ENCODE assay signal across 1 cellular context in the genomic region with DNA sequence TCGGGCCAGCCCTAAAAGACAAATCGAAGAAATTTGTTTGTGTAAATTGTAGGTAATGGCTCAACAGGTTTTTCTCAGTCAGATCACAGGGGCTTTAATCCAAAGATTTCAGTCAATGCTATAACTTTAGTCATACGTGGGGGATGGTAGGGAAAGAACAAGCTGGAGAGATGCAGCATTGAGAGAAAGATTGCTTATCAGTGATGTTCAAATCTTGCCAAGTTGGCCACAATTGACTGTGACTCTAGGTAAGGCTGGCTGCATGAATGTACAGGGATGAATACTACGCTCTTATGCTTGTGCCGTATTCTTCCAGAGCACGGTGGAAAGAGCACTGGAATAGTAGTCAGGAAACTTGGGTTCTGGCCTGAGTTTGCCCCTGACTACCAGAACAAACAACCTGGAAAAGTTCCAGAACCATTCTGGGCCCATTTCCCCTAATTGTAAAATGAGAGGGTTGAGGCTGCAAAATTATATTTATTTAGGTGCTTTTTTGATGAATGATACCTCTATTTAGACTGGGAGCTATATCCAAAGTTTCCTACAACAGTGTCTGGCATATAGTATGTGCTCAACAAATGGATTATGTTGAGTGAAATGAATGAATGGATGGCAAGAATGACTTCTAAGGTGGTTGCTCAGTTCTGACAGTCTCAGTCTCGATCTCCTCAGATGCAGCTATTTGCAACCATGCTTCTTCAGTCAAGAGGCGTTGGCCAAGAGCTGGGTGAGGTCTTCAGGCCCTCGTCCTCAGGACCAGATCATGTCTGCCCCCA.
TF ChIP-seq lines count a peak whose summit lies in the region.

No MANE protein-coding gene starts in this region.

TF ChIP-seq in GM23338, 12 proteins besides CTCF, POLR2A, EP300 and RAD21 (continued from another document):
- TF ChIP-seq, protein P1, sequence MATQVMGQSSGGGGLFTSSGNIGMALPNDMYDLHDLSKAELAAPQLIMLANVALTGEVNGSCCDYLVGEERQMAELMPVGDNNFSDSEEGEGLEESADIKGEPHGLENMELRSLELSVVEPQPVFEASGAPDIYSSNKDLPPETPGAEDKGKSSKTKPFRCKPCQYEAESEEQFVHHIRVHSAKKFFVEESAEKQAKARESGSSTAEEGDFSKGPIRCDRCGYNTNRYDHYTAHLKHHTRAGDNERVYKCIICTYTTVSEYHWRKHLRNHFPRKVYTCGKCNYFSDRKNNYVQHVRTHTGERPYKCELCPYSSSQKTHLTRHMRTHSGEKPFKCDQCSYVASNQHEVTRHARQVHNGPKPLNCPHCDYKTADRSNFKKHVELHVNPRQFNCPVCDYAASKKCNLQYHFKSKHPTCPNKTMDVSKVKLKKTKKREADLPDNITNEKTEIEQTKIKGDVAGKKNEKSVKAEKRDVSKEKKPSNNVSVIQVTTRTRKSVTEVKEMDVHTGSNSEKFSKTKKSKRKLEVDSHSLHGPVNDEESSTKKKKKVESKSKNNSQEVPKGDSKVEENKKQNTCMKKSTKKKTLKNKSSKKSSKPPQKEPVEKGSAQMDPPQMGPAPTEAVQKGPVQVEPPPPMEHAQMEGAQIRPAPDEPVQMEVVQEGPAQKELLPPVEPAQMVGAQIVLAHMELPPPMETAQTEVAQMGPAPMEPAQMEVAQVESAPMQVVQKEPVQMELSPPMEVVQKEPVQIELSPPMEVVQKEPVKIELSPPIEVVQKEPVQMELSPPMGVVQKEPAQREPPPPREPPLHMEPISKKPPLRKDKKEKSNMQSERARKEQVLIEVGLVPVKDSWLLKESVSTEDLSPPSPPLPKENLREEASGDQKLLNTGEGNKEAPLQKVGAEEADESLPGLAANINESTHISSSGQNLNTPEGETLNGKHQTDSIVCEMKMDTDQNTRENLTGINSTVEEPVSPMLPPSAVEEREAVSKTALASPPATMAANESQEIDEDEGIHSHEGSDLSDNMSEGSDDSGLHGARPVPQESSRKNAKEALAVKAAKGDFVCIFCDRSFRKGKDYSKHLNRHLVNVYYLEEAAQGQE (IDR thresholded peaks at IDR 0.05; ENCODE audit: unreplicated experiment): no peak
- TF ChIP-seq ZNF331 (CRISPR knock-in tag; IDR thresholded peaks at IDR 0.05; ENCODE audit: low read depth) (no peak), ZNF462 (CRISPR knock-in tag; IDR thresholded peaks at IDR 0.05) (no peak), ZNF114 (CRISPR knock-in tag; IDR thresholded peaks at IDR 0.05) (no peak), STAT1 (IDR thresholded peaks at IDR 0.05; ENCODE audit: unreplicated experiment) (no peak)
TF ChIP-seq in GM23338: peak in this region for 0.
